Comparison of ENCODE assay signal across 17 cellular contexts in the genomic region with DNA sequence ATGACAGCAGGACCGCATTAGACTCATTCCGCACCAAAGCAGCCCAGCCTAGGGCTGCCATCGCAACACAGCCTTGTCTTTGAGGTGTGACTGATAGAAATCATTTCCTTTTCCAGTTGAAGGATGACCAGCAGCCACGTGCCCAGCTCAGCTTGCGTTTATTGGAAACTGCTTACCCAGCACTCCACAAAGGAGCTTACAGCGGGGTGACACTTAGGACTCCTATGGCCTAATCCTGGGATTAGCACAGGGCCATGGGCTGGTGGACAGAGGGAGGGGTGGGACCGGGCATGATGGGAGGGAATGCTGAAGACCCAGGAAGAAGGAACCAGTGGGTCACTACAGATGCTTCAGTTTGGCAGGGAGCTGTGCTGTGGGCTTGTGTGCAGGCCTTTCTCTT. TPM values are rescaled to one million over a fixed set of nuclear protein-coding genes. Genes with fewer than 3 reads are reported as not detected.
DNase-seq lines count a peak whose midpoint lies in the region; ATAC-seq, FAIRE-seq and TF ChIP-seq lines count a peak whose summit lies in the region.
"Had no signal": no experiment of that assay in that cellular context is flagged by ENCODE, and none has a peak within 500 bp of the region (broad histone marks: within the 10 kb centered on the region; RNA-seq: fewer than 3 reads in every experiment).

No MANE protein-coding gene starts in this region.

- no peak overlapping the region for H3K4me2 ChIP-seq in A549
- H3K4me2 ChIP-seq: BLaER1 treated with 17β-estradiol and CSF1 and Interleukin-3, amounts not matched to agents 10 nM and 100 nM; GM23338 had no signal

- TF ChIP-seq RAD21 in A549 (conservative IDR thresholded peaks at IDR 0.05 in 1 of 2, IDR thresholded peaks at IDR 0.05 in 1 of 2) = no peak

- H3K4me3 Mint-ChIP-seq in brain = peak overlapping the region in 1 of 5 experiments; percentile 64
- peak overlapping the region; percentile 47 for H3K4me3 Mint-ChIP-seq in nephron progenitor cell
- H3K4me3 Mint-ChIP-seq in immature natural killer cell = no peak overlapping the region
- H3K4me3 Mint-ChIP-seq: CD4-positive, CD25-positive, alpha-beta regulatory T cell; GM23338; H9; IgD-negative memory B cell had no signal

- TF ChIP-seq CTCF in A549 (IDR thresholded peaks at IDR 0.05) (no peak), brain (conservative IDR thresholded peaks at IDR 0.05) (no peak), nephron progenitor cell (IDR thresholded peaks at IDR 0.05) (no peak)

- H3K4me1 Mint-ChIP-seq in brain (peaks cover 56% of the 10 kb centered on the region), nephron progenitor cell (peaks cover 70% of the 10 kb centered on the region), immature natural killer cell (no peaks in the 10 kb centered on the region)
- H3K4me1 Mint-ChIP-seq: CD4-positive, CD25-positive, alpha-beta regulatory T cell; IgD-negative memory B cell had no signal

- peak overlapping the region in 3 of 5 experiments; percentile 55 to 90 (median 83) for H3K27ac Mint-ChIP-seq in brain
- H3K27ac Mint-ChIP-seq in nephron progenitor cell = peak overlapping the region; percentile 22
- no peak overlapping the region for H3K27ac Mint-ChIP-seq in immature natural killer cell
- H3K27ac Mint-ChIP-seq: CD4-positive, CD25-positive, alpha-beta regulatory T cell; GM23338; H9; IgD-negative memory B cell had no signal

- H3K4me1 ChIP-seq in A549 = peaks cover 30% of the 10 kb centered on the region

- no peaks in the 10 kb centered on the region for H3K9me3 ChIP-seq in A549
- H3K9me3 ChIP-seq: BLaER1 treated with 17β-estradiol and CSF1 and Interleukin-3, amounts not matched to agents 10 nM and 100 nM had no signal

- H3K9me3 Mint-ChIP-seq in brain = peaks cover 0 to 3% (median 0%) of the 10 kb centered on the region in 5 experiments
- H3K9me3 Mint-ChIP-seq in nephron progenitor cell = no peaks in the 10 kb centered on the region
- H3K9me3 Mint-ChIP-seq in immature natural killer cell = no peaks in the 10 kb centered on the region
- H3K9me3 Mint-ChIP-seq: GM23338, H9, IgD-negative memory B cell had no signal

- TF ChIP-seq POLR2A in A549 (IDR thresholded peaks at IDR 0.05; ENCODE audit: low read length) = no peak

- no peak for DNase-seq in A549 (ENCODE audit: low read depth in 1 of 2, low spot score in 1 of 2)
- no peak for DNase-seq in nephron progenitor cell
- peak; percentile 81 for DNase-seq in retina
- no peak for DNase-seq in immature natural killer cell
- DNase-seq: 8988T; ACHN; CD4-positive, CD25-positive, alpha-beta regulatory T cell; DMS79; H9 had no signal

- TF ChIP-seq EP300 in A549 (IDR thresholded peaks at IDR 0.05) = no peak

- H3K27me3 Mint-ChIP-seq in brain (peaks cover 10% of the 10 kb centered on the region), nephron progenitor cell (ENCODE audit: low read depth, poor library complexity) (peaks cover 7% of the 10 kb centered on the region), immature natural killer cell (ENCODE audit: low read depth in 3 of 3) (peaks cover 2 to 9% (median 4%) of the 10 kb centered on the region in 3 donors)

- FAIRE-seq in A549 (lab: Jason Lieb, UNC) = no peak
- FAIRE-seq: GM12878, GM18507 had no signal

- H3K27ac ChIP-seq in A549 = peak overlapping the region in 1 of 2 experiments; percentile 14; a peak in 1 of 6 replicates
- H3K27ac ChIP-seq: BLaER1 treated with 17β-estradiol and CSF1 and Interleukin-3, amounts not matched to agents 10 nM and 100 nM had no signal

- ATAC-seq in A549 (no peak), GM21825 (IDR thresholded peaks at IDR 0.05; ENCODE audit: unreplicated experiment) (no peak), HG03520 (IDR thresholded peaks at IDR 0.05; ENCODE audit: unreplicated experiment) (no peak)
- ATAC-seq: GM12878, GM23338 had no signal

- no peak overlapping the region for H3K4me3 ChIP-seq in A549
- H3K4me3 ChIP-seq: BLaER1 treated with 17β-estradiol and CSF1 and Interleukin-3, amounts not matched to agents 10 nM and 100 nM; GM12878; GM23338 had no signal

- CTCF ChIA-PET in A549 (lab: Yijun Ruan, JAX) = interaction anchor here (0.9 to 5.1 kb wide), 7 partner anchors 9 to 171 kb away, joined by 3 to 26 read pairs (median 3); no protein-coding TSS in a partner anchor

- WGBS in A549 (ENCODE audit: missing lambda C conversion rate) = 85% methylated on average over 7 of the region's 7 CpGs

- POLR2A ChIA-PET in A549 (lab: Yijun Ruan, JAX) = no interaction called here

- H3K36me3 Mint-ChIP-seq in brain = no peaks in the 10 kb centered on the region
- H3K36me3 Mint-ChIP-seq in nephron progenitor cell (ENCODE audit: low read depth) = no peaks in the 10 kb centered on the region
- peaks cover 0 to 7% (median 0%) of the 10 kb centered on the region in 3 donors for H3K36me3 Mint-ChIP-seq in immature natural killer cell
- H3K36me3 Mint-ChIP-seq: CD4-positive, CD25-positive, alpha-beta regulatory T cell; IgD-negative memory B cell had no signal

TF ChIP-seq in A549, 52 proteins besides CTCF, POLR2A, EP300 and RAD21:
- TF ChIP-seq PBX3 (IDR thresholded peaks at IDR 0.05) (no peak), MAFK (IDR thresholded peaks at IDR 0.05; ENCODE audit: partially characterized antibody) (peak; percentile 36)

RNA-seq across cellular contexts. Expression of gene RCVRN, which starts 7.5 kb away (rescaled TPM):
- not detected in 2 replicates for polyA plus RNA-seq in A549 (2011; rRNA removed)
- polyA plus RNA-seq in A549 (2012; cell fraction: cytosol; rRNA removed) = not detected in 2 replicates
- not detected in 2 replicates for polyA plus RNA-seq in A549 (2012; cell fraction: nucleus; rRNA removed)
- polyA plus RNA-seq in A549 (2017; fragmentation: RNase III; extraction: RNeasy Plus Mini Kit Qiagen cat#74134 plus additional on column Dnase treatment) = not detected in 3 replicates
- polyA minus RNA-seq in A549 (2011; rRNA and poly(A)+ RNA removed) = not detected in 2 replicates
- 0.88 TPM for polyA plus RNA-seq in brain (ENCODE audit: insufficient read depth, low read depth, low replicate concordance)
- not detected for polyA plus RNA-seq in immature natural killer cell
- polyA plus RNA-seq: CD4-positive, CD25-positive, alpha-beta regulatory T cell; GM23338; IgD-negative memory B cell had no signal

Comparison
In these comparisons a context has a peak if more than half of its experiments do, and no peak if none do; other contexts are left out.
1. H3K27ac Mint-ChIP-seq: peak in brain (3 of 5) and nephron progenitor cell (single experiment); none in immature natural killer cell (0 of 6).